ENCODE assay signal across 12 cellular contexts in genomic region chrX:13697440-13697839, GRCh38. TPM values are rescaled to one million over a fixed set of nuclear protein-coding genes. Genes with fewer than 3 reads are reported as not detected.
A peak's percentile ranks its signal among the peaks of the same experiment; 100 is the strongest.
DNase-seq lines count a peak whose midpoint lies in the region; ATAC-seq and TF ChIP-seq lines count a peak whose summit lies in the region.
"Had no signal": no experiment of that assay in that cellular context is flagged by ENCODE, and none has a peak within 500 bp of the region (broad histone marks: within the 10 kb centered on the region; RNA-seq: fewer than 3 reads in every experiment).

No MANE protein-coding gene starts in this region.

- H3F3A ChIP-seq in PC-9 (ENCODE audit: insufficient read depth, low read depth): peaks cover 18% of the 10 kb centered on the region; the same call in 1 of the 2 replicates

- peaks cover 95% of the 10 kb centered on the region for H3K79me2 ChIP-seq in PC-9 (ENCODE audit: low read depth)

- H4K20me1 ChIP-seq in PC-9 (ENCODE audit: insufficient read depth): peaks cover 7% of the 10 kb centered on the region; the same call in 1 of the 2 replicates

- POLR2A ChIA-PET in PC-9 (lab: Charles Lee; ENCODE audit: unreplicated experiment): no interaction called here

- H3K27ac ChIP-seq in epithelial cell of prostate (peak overlapping the region; percentile 32), PC-9 (no peak overlapping the region)
- H3K27ac ChIP-seq: ascending aorta, gastroesophageal sphincter had no signal

- H3K36me3 ChIP-seq in PC-9 (ENCODE audit: low read depth): peaks cover 6% of the 10 kb centered on the region; the same call in 1 of the 2 replicates
- H3K36me3 ChIP-seq: ascending aorta, gastroesophageal sphincter had no signal

- peak; percentile 64 for ATAC-seq in GM18498 (IDR thresholded peaks at IDR 0.05; ENCODE audit: unreplicated experiment)
- peak; percentile 43 for ATAC-seq in GM21526 (IDR thresholded peaks at IDR 0.05; ENCODE audit: low FRiP score, unreplicated experiment)
- peak; percentile 40 for ATAC-seq in HG03469 (IDR thresholded peaks at IDR 0.05; ENCODE audit: unreplicated experiment)
- ATAC-seq in sciatic nerve: no peak

- no peak for TF ChIP-seq CTCF in PC-9 (conservative IDR thresholded peaks at IDR 0.05)

- H3K4me2 ChIP-seq in PC-9: no peak overlapping the region

- H2AFZ ChIP-seq in PC-9: no peak overlapping the region

- CTCF ChIA-PET in PC-9 (lab: Charles Lee): no interaction called here

- no peak overlapping the region for H3K4me3 ChIP-seq in PC-9
- H3K4me3 ChIP-seq: ascending aorta, gastroesophageal sphincter had no signal

- H3K4me1 ChIP-seq in PC-9 (replicated peaks; ENCODE audit: insufficient read depth): peaks cover 43% of the 10 kb centered on the region

- no peaks in the 10 kb centered on the region for H3K27me3 ChIP-seq in PC-9 (ENCODE audit: insufficient read depth, low read depth)
- H3K27me3 ChIP-seq: ascending aorta, gastroesophageal sphincter had no signal

- H3K9me2 ChIP-seq in PC-9 (ENCODE audit: insufficient read depth): no peaks in the 10 kb centered on the region

- intact Hi-C loops in sciatic nerve (cut with DNase I): no loop called here
- intact Hi-C loops in PC-9 (cut with micrococcal nuclease; ENCODE audit: unreplicated experiment): no loop called here

- no peaks in the 10 kb centered on the region for H3K9me3 ChIP-seq in PC-9 (ENCODE audit: insufficient read depth, low read depth)
- H3K9me3 ChIP-seq: ascending aorta, gastroesophageal sphincter had no signal

- BruUV-seq in PC-9 (replicated peaks; lab: Mats Ljungman, UMichigan): no TSS peak

- DNase-seq in epithelial cell of prostate (ENCODE audit: low read depth, low spot score): no peak
- no peak for DNase-seq in sciatic nerve (ENCODE audit: low spot score)
- no peak for DNase-seq in PC-9
- no peak for DNase-seq in NCI-H1417 treated with DMSO at 0.1 percent for 48 hours (lab: John Stamatoyannopoulos, UW)
- DNase-seq in activated naive CD4-positive, alpha-beta T cell treated with anti-CD3 and anti-CD28 coated beads, Interleukin-2, amount 50 U/mL, for 16 hours: no peak
- DNase-seq: DMS 273 treated with DMSO at 0.1 percent for 48 hours, NCI-H2029 treated with DMSO at 0.1 percent for 48 hours had no signal

RNA-seq across cellular contexts. Expression of gene RAB9A, which starts 8.5 kb away (rescaled TPM):
- total RNA-seq in sciatic nerve: 27.2 TPM
- 26.7 and 30.7 TPM in 2 replicates for total RNA-seq in PC-9 (2021)

RNA-seq across cellular contexts. Expression of gene TRAPPC2, which starts 37.0 kb away (rescaled TPM):
- total RNA-seq in sciatic nerve (15.7 TPM), PC-9 (2021) (18.5 and 23.6 TPM in 2 replicates)

RNA-seq across cellular contexts. Expression of gene OFD1, which starts 37.1 kb away (rescaled TPM):
- total RNA-seq in sciatic nerve (46.6 TPM), PC-9 (2021) (31.6 and 35.6 TPM in 2 replicates)

RNA-seq across cellular contexts. Expression of gene TCEANC, which starts 44.5 kb away (rescaled TPM):
- total RNA-seq in sciatic nerve (10.9 TPM), PC-9 (2021) (0.96 and 1.2 TPM in 2 replicates)
